In the genomic region with DNA sequence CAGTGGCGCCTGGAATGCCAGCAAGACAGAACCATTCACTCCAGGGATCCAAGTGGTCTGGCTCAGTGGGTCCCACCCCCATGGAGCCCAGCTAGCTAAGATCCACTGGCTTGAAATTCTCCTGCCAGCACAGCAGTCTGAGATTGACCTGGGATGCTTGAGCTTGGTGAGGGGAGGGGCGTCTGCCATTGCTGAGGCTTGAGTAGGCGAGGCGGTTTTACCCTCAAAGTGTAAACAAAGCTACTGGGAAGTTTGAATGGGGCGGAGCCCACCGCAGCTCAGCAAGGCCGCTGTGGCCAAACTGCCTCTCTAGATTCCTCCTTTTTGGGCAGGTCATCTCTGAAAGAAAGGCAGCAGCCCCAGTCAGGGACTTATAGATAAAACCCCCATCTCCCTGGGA, we compare ENCODE assay signal across 26 cellular contexts.
"Had no signal": no experiment of that assay in that cellular context is flagged by ENCODE, and none has a peak within 500 bp of the region (broad histone marks: within the 10 kb centered on the region; RNA-seq: fewer than 3 reads in every experiment).

No MANE protein-coding gene starts in this region.

- H3K9me3 ChIP-seq: esophagus muscularis mucosa, right lobe of liver, suprapubic skin, transverse colon, vagina had no signal

- DNase-seq: effector CD8-positive, alpha-beta T cell; foreskin keratinocyte; heart left ventricle; left cardiac atrium; mesenchymal stem cell; mucosa of descending colon; naive B cell; right lobe of liver; small intestine; stimulated activated CD4-positive, alpha-beta T cell treated with anti-CD3 and anti-CD28 coated beads, Interleukin-15, amount 100 ng/mL, for 24 hours; stimulated activated CD4-positive, alpha-beta T cell treated with anti-CD3 and anti-CD28 coated beads, Interleukin-2, amount 100 ng/mL, for 48 hours; stimulated activated naive B cell treated with anti-CD40 and anti-IgM and Interleukin-4, amounts not matched to agents 10 μg/mL and 1 μg/mL and 100 μg/mL, for 72 hours; transverse colon had no signal

- H3K9ac ChIP-seq: neural progenitor cell, parathyroid adenoma had no signal

- H3K4me1 ChIP-seq: foreskin keratinocyte, gastroesophageal sphincter, left lung, neural progenitor cell, parathyroid adenoma, right lobe of liver, suprapubic skin, transverse colon had no signal

- H2AFZ ChIP-seq: hepatocyte, neural progenitor cell, parathyroid adenoma had no signal

- H3K27me3 ChIP-seq: esophagus muscularis mucosa, foreskin keratinocyte, gastroesophageal sphincter, heart left ventricle, hepatocyte, left lung, neural progenitor cell, right lobe of liver, suprapubic skin, transverse colon, vagina had no signal

- H3K36me3 ChIP-seq: esophagus muscularis mucosa, gastroesophageal sphincter, left lung, neural progenitor cell, right lobe of liver, suprapubic skin, transverse colon, vagina had no signal

- H3K4me3 Mint-ChIP-seq: dendritic cell treated with granulocyte-macrophage colony-stimulating factor and Interleukin-4, amounts not matched to agents 40 ng/mL and 50 ng/mL, for 4 days; mesothelial cell of epicardium; naive B cell; natural killer cell treated with Interleukin-12 subunit alpha and Interleukin-12 subunit beta and Interleukin-15 and Interleukin-18, amount 100 ng/mL, for 72 hours; neural progenitor cell; stimulated activated naive B cell treated with anti-CD40 and anti-IgM and Interleukin-4, amounts not matched to agents 10 μg/mL and 1 μg/mL and 100 μg/mL, for 72 hours; stimulated activated naive CD8-positive, alpha-beta T cell treated with anti-CD3 and anti-CD28 coated beads, Interleukin-15, Interleukin-2, amounts not matched to agents 100 ng/mL and 50 ng/mL, for 24 hours had no signal

- ATAC-seq: foreskin keratinocyte; gastroesophageal sphincter; heart left ventricle; left cardiac atrium; left lung; mucosa of descending colon; natural killer cell treated with Interleukin-12 subunit alpha and Interleukin-12 subunit beta and Interleukin-15 and Interleukin-18, amount 100 ng/mL, for 72 hours; right lobe of liver; stimulated activated naive B cell treated with anti-CD40 and anti-IgM and Interleukin-4, amounts not matched to agents 10 μg/mL and 1 μg/mL and 100 μg/mL, for 72 hours had no signal

- H3K27ac Mint-ChIP-seq: dendritic cell treated with granulocyte-macrophage colony-stimulating factor and Interleukin-4, amounts not matched to agents 40 ng/mL and 50 ng/mL, for 4 days; mesothelial cell of epicardium; naive B cell; natural killer cell treated with Interleukin-12 subunit alpha and Interleukin-12 subunit beta and Interleukin-15 and Interleukin-18, amount 100 ng/mL, for 72 hours; neural progenitor cell; progenitor cell of endocrine pancreas; stimulated activated naive B cell treated with anti-CD40 and anti-IgM and Interleukin-4, amounts not matched to agents 10 μg/mL and 1 μg/mL and 100 μg/mL, for 72 hours; stimulated activated naive CD8-positive, alpha-beta T cell treated with anti-CD3 and anti-CD28 coated beads, Interleukin-15, Interleukin-2, amounts not matched to agents 100 ng/mL and 50 ng/mL, for 24 hours had no signal

- H3K27ac ChIP-seq: esophagus muscularis mucosa, foreskin keratinocyte, gastroesophageal sphincter, heart left ventricle, hepatocyte, left lung, neural progenitor cell, parathyroid adenoma, right lobe of liver, suprapubic skin, transverse colon, vagina had no signal

- H3K27me3 Mint-ChIP-seq: dendritic cell treated with granulocyte-macrophage colony-stimulating factor and Interleukin-4, amounts not matched to agents 40 ng/mL and 50 ng/mL, for 4 days; naive B cell; natural killer cell treated with Interleukin-12 subunit alpha and Interleukin-12 subunit beta and Interleukin-15 and Interleukin-18, amount 100 ng/mL, for 72 hours; progenitor cell of endocrine pancreas; stimulated activated naive B cell treated with anti-CD40 and anti-IgM and Interleukin-4, amounts not matched to agents 10 μg/mL and 1 μg/mL and 100 μg/mL, for 72 hours had no signal

- H3K4me2 ChIP-seq: hepatocyte, neural progenitor cell had no signal

- H3K4me3 ChIP-seq: esophagus muscularis mucosa, gastroesophageal sphincter, heart left ventricle, hepatocyte, left lung, mucosa of descending colon, neural progenitor cell, right lobe of liver, suprapubic skin, transverse colon, vagina had no signal

- H3K79me2 ChIP-seq: hepatocyte, parathyroid adenoma had no signal
